Comparison of ENCODE assay signal across 26 cellular contexts in the genomic region with DNA sequence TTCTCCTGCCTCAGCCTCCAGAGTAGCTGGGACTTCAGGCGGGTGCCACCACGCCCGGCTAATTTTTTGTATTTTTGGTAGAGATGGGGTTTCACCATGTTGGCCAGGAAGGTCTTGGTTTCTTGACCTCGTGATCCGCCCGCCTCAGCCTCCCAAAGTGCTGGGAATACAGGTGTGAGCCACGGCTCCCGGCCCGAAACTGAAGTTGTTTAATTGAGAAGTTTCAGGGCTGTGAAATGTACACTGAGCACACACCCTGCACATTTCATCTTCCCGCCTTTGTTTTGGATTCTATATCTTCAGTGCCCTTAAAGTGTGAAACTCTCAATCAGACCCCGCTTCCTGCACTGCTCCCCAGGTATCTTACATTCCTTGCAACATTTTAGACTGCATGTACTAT.
"Had no signal": no experiment of that assay in that cellular context is flagged by ENCODE, and none has a peak within 500 bp of the region (broad histone marks: within the 10 kb centered on the region; RNA-seq: fewer than 3 reads in every experiment).

No MANE protein-coding gene starts in this region.

- H3K9me3 Mint-ChIP-seq: activated CD4-positive, alpha-beta memory T cell treated with anti-CD3 and anti-CD28 coated beads for 36 hours; activated CD4-positive, alpha-beta T cell treated with anti-CD3 and anti-CD28 coated beads, Interleukin-2, amount 10 ng/mL, durations not matched to agents 7 days and 5 days; activated naive CD4-positive, alpha-beta T cell treated with anti-CD3 and anti-CD28 coated beads, Interleukin-2, amount 50 U/mL, for 72 hours; activated T-cell treated with anti-CD3 and anti-CD28 coated beads, Interleukin-2, amount 50 U/mL, for 4 hours; brain had no signal

- H3K27ac ChIP-seq: ascending aorta, cardiac muscle cell, SJSA1 had no signal

- H3K4me1 ChIP-seq: SJSA1 had no signal

- H3K27me3 ChIP-seq: ascending aorta, cardiac muscle cell, SJSA1 had no signal

- ATAC-seq: activated naive CD4-positive, alpha-beta T cell treated with anti-CD3 and anti-CD28 coated beads, Interleukin-2, amount 50 U/mL, for 72 hours; activated naive CD8-positive, alpha-beta T cell treated with anti-CD3 and anti-CD28 coated beads, Interleukin-2, amount 50 U/mL, for 24 hours; activated T-cell treated with anti-CD3 and anti-CD28 coated beads, Interleukin-2, amount 50 U/mL, for 4 hours; PC-3; SK-N-SH treated with all-trans-retinoic acid at 6 μM for 48 hours; T-helper 17 cell had no signal

- H3K4me3 ChIP-seq: ascending aorta, cardiac muscle cell, SJSA1 had no signal

- H3K4me1 Mint-ChIP-seq: activated CD4-positive, alpha-beta T cell treated with anti-CD3 and anti-CD28 coated beads, Interleukin-2, amount 10 ng/mL, durations not matched to agents 7 days and 5 days had no signal

- H3K36me3 Mint-ChIP-seq: activated naive CD4-positive, alpha-beta T cell treated with anti-CD3 and anti-CD28 coated beads, Interleukin-2, amount 50 U/mL, for 72 hours; brain had no signal

- H3K27me3 Mint-ChIP-seq: activated CD4-positive, alpha-beta memory T cell treated with anti-CD3 and anti-CD28 coated beads for 36 hours; activated CD4-positive, alpha-beta T cell treated with anti-CD3 and anti-CD28 coated beads, Interleukin-2, amount 10 ng/mL, durations not matched to agents 7 days and 5 days; activated naive CD8-positive, alpha-beta T cell treated with anti-CD3 and anti-CD28 coated beads, Interleukin-2, amount 50 U/mL, for 24 hours; T-helper 17 cell had no signal

- H3K4me3 Mint-ChIP-seq: activated CD4-positive, alpha-beta memory T cell treated with anti-CD3 and anti-CD28 coated beads for 36 hours; activated CD4-positive, alpha-beta T cell treated with anti-CD3 and anti-CD28 coated beads, Interleukin-2, amount 10 ng/mL, durations not matched to agents 7 days and 5 days; activated naive CD8-positive, alpha-beta T cell treated with anti-CD3 and anti-CD28 coated beads, Interleukin-2, amount 50 U/mL, for 24 hours; activated T-cell treated with anti-CD3 and anti-CD28 coated beads, Interleukin-2, amount 50 U/mL, for 4 hours; brain; T-helper 17 cell had no signal

- H3K27ac Mint-ChIP-seq: activated CD4-positive, alpha-beta memory T cell treated with anti-CD3 and anti-CD28 coated beads for 36 hours; activated CD4-positive, alpha-beta T cell treated with anti-CD3 and anti-CD28 coated beads, Interleukin-2, amount 10 ng/mL, durations not matched to agents 7 days and 5 days; activated naive CD4-positive, alpha-beta T cell treated with anti-CD3 and anti-CD28 coated beads, Interleukin-2, amount 50 U/mL, for 72 hours; activated naive CD8-positive, alpha-beta T cell treated with anti-CD3 and anti-CD28 coated beads, Interleukin-2, amount 50 U/mL, for 24 hours; T-helper 17 cell had no signal

- DNase-seq: activated CD4-positive, alpha-beta memory T cell treated with anti-CD3 and anti-CD28 coated beads for 36 hours; activated CD4-positive, alpha-beta T cell treated with anti-CD3 and anti-CD28 coated beads, Interleukin-2, amount 10 ng/mL, durations not matched to agents 7 days and 5 days; activated CD4-positive, CD25-positive, alpha-beta regulatory T cell; activated CD8-positive, alpha-beta memory T cell treated with anti-CD3 and anti-CD28 coated beads for 24 hours; activated effector memory CD4-positive, alpha-beta T cell treated with anti-CD3 and anti-CD28 coated beads, Interleukin-2, amount 50 U/mL, for 16 hours; activated naive CD4-positive, alpha-beta T cell treated with Interleukin-2 at 50 U/mL for 16 hours; activated naive CD8-positive, alpha-beta T cell treated with anti-CD3 and anti-CD28 coated beads, Interleukin-2, amount 50 U/mL, for 24 hours; activated T-cell treated with anti-CD3 and anti-CD28 coated beads, Interleukin-2, amount 50 U/mL, for 4 hours; amniotic stem cell; KBM-7; MV-4-11; NCI-H1105; NCI-H1436 treated with DMSO at 0.1 percent for 48 hours; NCI-H187; NCI-H2081; NCI-H510A treated with DMSO at 0.1 percent for 48 hours; PC-3; SHP77; T-helper 17 cell; T-helper 9 cell had no signal

- H3K36me3 ChIP-seq: cardiac muscle cell had no signal

- H3K9me3 ChIP-seq: ascending aorta, SJSA1 had no signal
